In the genomic region with DNA sequence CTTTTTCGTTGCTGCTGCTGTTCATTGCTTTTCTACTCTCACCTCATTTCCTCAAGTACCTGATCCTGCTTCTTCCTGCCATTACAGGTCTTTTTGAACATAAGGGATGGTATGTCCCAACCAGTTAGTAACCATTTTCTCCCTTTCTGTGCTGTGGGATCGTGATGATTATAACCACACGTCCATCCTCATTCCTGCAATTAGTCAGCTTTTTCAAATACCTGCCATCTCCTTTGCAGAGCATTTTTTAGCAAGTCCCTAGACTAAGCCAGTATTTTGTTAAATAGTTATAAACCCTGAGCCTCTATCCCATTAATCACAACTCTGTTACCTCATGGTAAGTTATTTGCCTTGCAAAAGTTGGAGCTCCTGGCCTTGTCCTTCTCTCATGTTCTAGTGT, we compare ENCODE assay signal across 23 cellular contexts.
"Had no signal": no experiment of that assay in that cellular context is flagged by ENCODE, and none has a peak within 500 bp of the region (broad histone marks: within the 10 kb centered on the region; RNA-seq: fewer than 3 reads in every experiment).

No MANE protein-coding gene starts in this region.

- FAIRE-seq: colon, pancreas, small intestine had no signal

- H3K9me3 Mint-ChIP-seq: dendritic cell treated with granulocyte-macrophage colony-stimulating factor and Interleukin-4, amounts not matched to agents 40 ng/mL and 50 ng/mL, for 4 days; natural killer cell treated with Interleukin-12 subunit alpha and Interleukin-12 subunit beta and Interleukin-15 and Interleukin-18, amount 100 ng/mL, for 72 hours had no signal

- H3K27ac ChIP-seq: esophagus muscularis mucosa, gastroesophageal sphincter, left ventricle myocardium inferior, lower lobe of right lung, pancreas, tibial artery, upper lobe of right lung, vagina had no signal

- H3K9me3 ChIP-seq: esophagus muscularis mucosa, gastroesophageal sphincter, left ventricle myocardium inferior, lower lobe of right lung, pancreas, tibial artery, upper lobe of right lung, vagina had no signal

- DNase-seq: effector CD4-positive, alpha-beta T cell; glutamatergic neuron; islet precursor cell; left cardiac atrium; left ventricle myocardium inferior; lower lobe of right lung; mesenchymal stem cell; midbrain; occipital lobe; pancreas; right cardiac atrium; small intestine; stimulated activated CD4-positive, alpha-beta T cell treated with anti-CD3 and anti-CD28 coated beads, Interleukin-2, amount 100 ng/mL, for 48 hours; stimulated activated naive CD8-positive, alpha-beta T cell treated with anti-CD3 and anti-CD28 coated beads, Interleukin-15, Interleukin-2, amounts not matched to agents 100 U/mL and 50 U/mL, for 24 hours; tibial artery; upper lobe of right lung had no signal

- H3K27ac Mint-ChIP-seq: dendritic cell treated with granulocyte-macrophage colony-stimulating factor and Interleukin-4, amounts not matched to agents 40 ng/mL and 50 ng/mL, for 4 days; natural killer cell treated with Interleukin-12 subunit alpha and Interleukin-12 subunit beta and Interleukin-15 and Interleukin-18, amount 100 ng/mL, for 72 hours; progenitor cell of endocrine pancreas had no signal

- H3K4me3 ChIP-seq: esophagus muscularis mucosa, gastroesophageal sphincter, left ventricle myocardium inferior, lower lobe of right lung, pancreas, tibial artery, upper lobe of right lung, vagina had no signal

- H3K36me3 ChIP-seq: esophagus muscularis mucosa, gastroesophageal sphincter, left ventricle myocardium inferior, lower lobe of right lung, pancreas, tibial artery, upper lobe of right lung, vagina had no signal

- H3K4me1 ChIP-seq: gastroesophageal sphincter, lower lobe of right lung, upper lobe of right lung, vagina had no signal

- H3K4me3 Mint-ChIP-seq: dendritic cell treated with granulocyte-macrophage colony-stimulating factor and Interleukin-4, amounts not matched to agents 40 ng/mL and 50 ng/mL, for 4 days; natural killer cell treated with Interleukin-12 subunit alpha and Interleukin-12 subunit beta and Interleukin-15 and Interleukin-18, amount 100 ng/mL, for 72 hours had no signal

- H3K27me3 ChIP-seq: esophagus muscularis mucosa, gastroesophageal sphincter, pancreas, tibial artery, upper lobe of right lung, vagina had no signal

- ATAC-seq: gastroesophageal sphincter; left cardiac atrium; lower lobe of right lung; natural killer cell treated with Interleukin-12 subunit alpha and Interleukin-12 subunit beta and Interleukin-15 and Interleukin-18, amount 100 ng/mL, for 72 hours; pancreas; right cardiac atrium; stimulated activated naive CD8-positive, alpha-beta T cell treated with anti-CD3 and anti-CD28 coated beads, Interleukin-15, Interleukin-2, amounts not matched to agents 100 U/mL and 50 U/mL, for 24 hours; upper lobe of right lung had no signal
